In genomic region chr21:45981641-45982255, GRCh38 we compare ENCODE assay signal across 1 cellular context.
TF ChIP-seq lines count a peak whose summit lies in the region.

TSS of gene COL6A1 (plus strand) at chr21:45981770. CDS start at chr21:45981851, 81 bp downstream.

TF ChIP-seq in HEK293, 187 proteins besides CTCF, POLR2A, EP300 and RAD21 (continued from another document and continues in another):
- TF ChIP-seq ZNF639 (tag by site-specific recombination; IDR thresholded peaks at IDR 0.05) = no peak
- TF ChIP-seq ZNF843 (tag by site-specific recombination; IDR thresholded peaks at IDR 0.05) = no peak
- TF ChIP-seq ZNF138 (tag by site-specific recombination; IDR thresholded peaks at IDR 0.05; ENCODE audit: borderline replicate concordance) = no peak
- no peak for TF ChIP-seq ZNF776 (tag by site-specific recombination; IDR thresholded peaks at IDR 0.05; ENCODE audit: borderline replicate concordance)
- TF ChIP-seq ZNF660 (tag by site-specific recombination; IDR thresholded peaks at IDR 0.05) = no peak
- no peak for TF ChIP-seq ZNF404 (tag by site-specific recombination; IDR thresholded peaks at IDR 0.05)
- peak; percentile 30; the same call in 1 of the 2 replicates for TF ChIP-seq BCL11B (tag by site-specific recombination; IDR thresholded peaks at IDR 0.05; ENCODE audit: low read depth)
- peak; percentile 41 for TF ChIP-seq BCL11A (tag by site-specific recombination; IDR thresholded peaks at IDR 0.05; ENCODE audit: low read depth)
- 0 out of 2 replicates have a peak, but pooled peaks have one; percentile 28 for TF ChIP-seq ZNF391 (tag by site-specific recombination; IDR thresholded peaks at IDR 0.05; ENCODE audit: borderline replicate concordance, low read depth)
- no peak for TF ChIP-seq MYNN (tag by site-specific recombination; IDR thresholded peaks at IDR 0.05; ENCODE audit: borderline replicate concordance)
- TF ChIP-seq ZBTB10 (tag by site-specific recombination; IDR thresholded peaks at IDR 0.05) = peak; percentile 94
- TF ChIP-seq ZFHX2 (tag by site-specific recombination; conservative IDR thresholded peaks at IDR 0.05) = peak; percentile 61
- no peak for TF ChIP-seq ZSCAN30 (tag by site-specific recombination; IDR thresholded peaks at IDR 0.05)
- peak; percentile 36 for TF ChIP-seq GLIS1 (tag by site-specific recombination; IDR thresholded peaks at IDR 0.05)
- TF ChIP-seq ZBTB6 (tag by site-specific recombination; IDR thresholded peaks at IDR 0.05) = no peak
- TF ChIP-seq KLF1 (tag by site-specific recombination; IDR thresholded peaks at IDR 0.05) = no peak; the same call in none of the 2 replicates
- no peak for TF ChIP-seq ZNF114 (tag by site-specific recombination; IDR thresholded peaks at IDR 0.05)
- peak; percentile 70 for TF ChIP-seq GLIS2 (tag by site-specific recombination; IDR thresholded peaks at IDR 0.05)
- no peak for TF ChIP-seq SETDB1 (IDR thresholded peaks at IDR 0.05; ENCODE audit: insufficient read length, low read length)
- peak; percentile 16; the same call in 1 of the 2 replicates for TF ChIP-seq ZNF629 (tag by site-specific recombination; IDR thresholded peaks at IDR 0.05)
- no peak for TF ChIP-seq ZNF184 (tag by site-specific recombination; IDR thresholded peaks at IDR 0.05)
- TF ChIP-seq ZBTB20 (tag by site-specific recombination; IDR thresholded peaks at IDR 0.05) = peak; percentile 67; the same call in 1 of the 2 replicates
- no peak for TF ChIP-seq ZNF514 (tag by site-specific recombination; IDR thresholded peaks at IDR 0.05)
- TF ChIP-seq OSR2 (tag by site-specific recombination; IDR thresholded peaks at IDR 0.05) = no peak
- TF ChIP-seq, protein P1, sequence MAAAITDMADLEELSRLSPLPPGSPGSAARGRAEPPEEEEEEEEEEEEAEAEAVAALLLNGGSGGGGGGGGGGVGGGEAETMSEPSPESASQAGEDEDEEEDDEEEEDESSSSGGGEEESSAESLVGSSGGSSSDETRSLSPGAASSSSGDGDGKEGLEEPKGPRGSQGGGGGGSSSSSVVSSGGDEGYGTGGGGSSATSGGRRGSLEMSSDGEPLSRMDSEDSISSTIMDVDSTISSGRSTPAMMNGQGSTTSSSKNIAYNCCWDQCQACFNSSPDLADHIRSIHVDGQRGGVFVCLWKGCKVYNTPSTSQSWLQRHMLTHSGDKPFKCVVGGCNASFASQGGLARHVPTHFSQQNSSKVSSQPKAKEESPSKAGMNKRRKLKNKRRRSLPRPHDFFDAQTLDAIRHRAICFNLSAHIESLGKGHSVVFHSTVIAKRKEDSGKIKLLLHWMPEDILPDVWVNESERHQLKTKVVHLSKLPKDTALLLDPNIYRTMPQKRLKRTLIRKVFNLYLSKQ (tag by site-specific recombination; IDR thresholded peaks at IDR 0.05; ENCODE audit: borderline replicate concordance) = no peak
- peak; percentile 15; the same call in 1 of the 2 replicates for TF ChIP-seq ZNF692 (tag by site-specific recombination; IDR thresholded peaks at IDR 0.05)
- TF ChIP-seq BCL6B (tag by site-specific recombination; IDR thresholded peaks at IDR 0.05) = no peak
- no peak for TF ChIP-seq RBAK (tag by site-specific recombination; IDR thresholded peaks at IDR 0.05)
- TF ChIP-seq, protein P2, sequence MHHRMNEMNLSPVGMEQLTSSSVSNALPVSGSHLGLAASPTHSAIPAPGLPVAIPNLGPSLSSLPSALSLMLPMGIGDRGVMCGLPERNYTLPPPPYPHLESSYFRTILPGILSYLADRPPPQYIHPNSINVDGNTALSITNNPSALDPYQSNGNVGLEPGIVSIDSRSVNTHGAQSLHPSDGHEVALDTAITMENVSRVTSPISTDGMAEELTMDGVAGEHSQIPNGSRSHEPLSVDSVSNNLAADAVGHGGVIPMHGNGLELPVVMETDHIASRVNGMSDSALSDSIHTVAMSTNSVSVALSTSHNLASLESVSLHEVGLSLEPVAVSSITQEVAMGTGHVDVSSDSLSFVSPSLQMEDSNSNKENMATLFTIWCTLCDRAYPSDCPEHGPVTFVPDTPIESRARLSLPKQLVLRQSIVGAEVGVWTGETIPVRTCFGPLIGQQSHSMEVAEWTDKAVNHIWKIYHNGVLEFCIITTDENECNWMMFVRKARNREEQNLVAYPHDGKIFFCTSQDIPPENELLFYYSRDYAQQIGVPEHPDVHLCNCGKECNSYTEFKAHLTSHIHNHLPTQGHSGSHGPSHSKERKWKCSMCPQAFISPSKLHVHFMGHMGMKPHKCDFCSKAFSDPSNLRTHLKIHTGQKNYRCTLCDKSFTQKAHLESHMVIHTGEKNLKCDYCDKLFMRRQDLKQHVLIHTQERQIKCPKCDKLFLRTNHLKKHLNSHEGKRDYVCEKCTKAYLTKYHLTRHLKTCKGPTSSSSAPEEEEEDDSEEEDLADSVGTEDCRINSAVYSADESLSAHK (tag by site-specific recombination; IDR thresholded peaks at IDR 0.05) = no peak
- no peak for TF ChIP-seq ZNF292 (tag by site-specific recombination; IDR thresholded peaks at IDR 0.05; ENCODE audit: borderline replicate concordance, low read depth)
- TF ChIP-seq REST (tag by site-specific recombination; IDR thresholded peaks at IDR 0.05) = peak; percentile 68
- TF ChIP-seq ZNF530 (tag by site-specific recombination; IDR thresholded peaks at IDR 0.05; ENCODE audit: low read depth) = no peak
- 0 out of 2 replicates have a peak, but pooled peaks have one; percentile 24 for TF ChIP-seq ZNF837 (tag by site-specific recombination; IDR thresholded peaks at IDR 0.05)
- TF ChIP-seq ZNF423 (tag by site-specific recombination; IDR thresholded peaks at IDR 0.05) = 0 out of 2 replicates have a peak, but pooled peaks have one; percentile 47
- TF ChIP-seq ZNF548 (tag by site-specific recombination; IDR thresholded peaks at IDR 0.05) = no peak
- TF ChIP-seq ZNF280D (tag by site-specific recombination; IDR thresholded peaks at IDR 0.05) = no peak
- peak; percentile 55; the same call in 1 of the 2 replicates for TF ChIP-seq KLF7 (tag by site-specific recombination; IDR thresholded peaks at IDR 0.05; ENCODE audit: borderline replicate concordance)
- TF ChIP-seq ZNF324 (tag by site-specific recombination; IDR thresholded peaks at IDR 0.05) = peak; percentile 45; the same call in 1 of the 2 replicates
- no peak for TF ChIP-seq ZNF175 (tag by site-specific recombination; IDR thresholded peaks at IDR 0.05)
- peak; percentile 46; the same call in 1 of the 2 replicates for TF ChIP-seq ZNF560 (tag by site-specific recombination; IDR thresholded peaks at IDR 0.05; ENCODE audit: borderline replicate concordance)
- TF ChIP-seq ZNF211 (tag by site-specific recombination; IDR thresholded peaks at IDR 0.05; ENCODE audit: low read depth) = no peak
- TF ChIP-seq ZXDB (tag by site-specific recombination; IDR thresholded peaks at IDR 0.05) = no peak
